Comparison of ENCODE assay signal across 25 cellular contexts in genomic region chr4:28518781-28519180, GRCh38.
DNase-seq lines count a peak whose midpoint lies in the region; ATAC-seq and TF ChIP-seq lines count a peak whose summit lies in the region.
"Had no signal": no experiment of that assay in that cellular context is flagged by ENCODE, and none has a peak within 500 bp of the region (broad histone marks: within the 10 kb centered on the region; RNA-seq: fewer than 3 reads in every experiment).

No MANE protein-coding gene starts in this region.

- H3K36me3 ChIP-seq in PC-3 (ENCODE audit: low read depth, low read length) (no peaks in the 10 kb centered on the region), mesenchymal stem cell (ENCODE audit: control insufficient read depth in 1 of 2, insufficient read depth in 2 of 2, low read depth in 1 of 2, low read length in 2 of 2) (no peaks in the 10 kb centered on the region)
- H3K36me3 ChIP-seq: esophagus muscularis mucosa, HAP-1, pancreas, right atrium auricular region, upper lobe of right lung had no signal

- H3K4me1 ChIP-seq in PC-3 (ENCODE audit: insufficient read depth, low read length) (no peaks in the 10 kb centered on the region), mesenchymal stem cell (ENCODE audit: control insufficient read depth, insufficient read depth, low read depth, low read length) (no peaks in the 10 kb centered on the region)
- H3K4me1 ChIP-seq: esophagus muscularis mucosa, pancreas, right atrium auricular region, upper lobe of right lung had no signal

- H3K14ac ChIP-seq in mesenchymal stem cell (ENCODE audit: low read length in 2 of 2) = no peak overlapping the region

- H3K9ac ChIP-seq in PC-3 (ENCODE audit: low read length) (no peak overlapping the region), mesenchymal stem cell (ENCODE audit: low read length) (no peak overlapping the region)

- POLR2A ChIA-PET in PC-3 (lab: Charles Lee; ENCODE audit: unreplicated experiment) = no interaction called here

- ATAC-seq in PC-3 = no peak
- ATAC-seq in HG03108 (IDR thresholded peaks at IDR 0.05; ENCODE audit: unreplicated experiment) = no peak
- ATAC-seq in GM19395 (IDR thresholded peaks at IDR 0.05; ENCODE audit: unreplicated experiment) = no peak
- ATAC-seq: natural killer cell treated with Interleukin-12 subunit alpha and Interleukin-12 subunit beta and Interleukin-15 and Interleukin-18, amount 100 ng/mL, for 72 hours; pancreas; Right ventricle myocardium inferior; upper lobe of right lung had no signal

- TF ChIP-seq CTCF in PC-3 (conservative IDR thresholded peaks at IDR 0.05; ENCODE audit: low read depth, low read length) (no peak), cardiac fibroblast (IDR thresholded peaks at IDR 0.05; ENCODE audit: low read depth, low read length) (no peak)

- H3K79me1 ChIP-seq in mesenchymal stem cell (replicated peaks; ENCODE audit: low read length, poor library complexity, severe bottlenecking) = no peaks in the 10 kb centered on the region

- DNase-seq in EL (peak; percentile 64), PC-3 (peak; percentile 23), cardiac fibroblast (ENCODE audit: low read depth in 2 of 2) (peak; percentile 3 to 77), mesenchymal stem cell (peak; percentile 12), SKM-1 treated with dmso at 0.1 percent for 144 hours (lab: John Stamatoyannopoulos, UW; ENCODE audit: unreplicated experiment) (no peak)
- no peak for DNase-seq in activated CD4-positive, alpha-beta T cell treated with anti-CD3 and anti-CD28 coated beads for 48 hours
- DNase-seq: activated CD4-positive, alpha-beta T cell treated with anti-CD3 and anti-CD28 coated beads for 1 hour; activated naive CD4-positive, alpha-beta T cell treated with anti-CD3 and anti-CD28 coated beads for 36 hours; activated T-cell treated with anti-CD3 and anti-CD28 coated beads, Interleukin-2, amount 50 U/mL, for 48 hours; aorta; effector CD8-positive, alpha-beta T cell; KG1; NCI-H1694 treated with DMSO at 0.1 percent for 48 hours; NCI-H69; pancreas; stimulated activated CD4-positive, alpha-beta T cell treated with anti-CD3 and anti-CD28 coated beads, Interleukin-15, amount 100 ng/mL, for 24 hours; upper lobe of right lung had no signal

- H4K8ac ChIP-seq in mesenchymal stem cell (ENCODE audit: low read length) = no peak overlapping the region

- H3K4me2 ChIP-seq in PC-3 (ENCODE audit: low read length) (no peak overlapping the region), mesenchymal stem cell (ENCODE audit: low read length, poor library complexity, severe bottlenecking) (no peak overlapping the region)

- intact Hi-C loops in PC-3 (cut with micrococcal nuclease) = no loop called here

- H2BK120ac ChIP-seq in mesenchymal stem cell (ENCODE audit: low read depth, low read length) = no peak overlapping the region

- no peak overlapping the region for H3K4ac ChIP-seq in mesenchymal stem cell (ENCODE audit: low read depth in 1 of 2, low read length in 2 of 2)

- no peak overlapping the region for H2AFZ ChIP-seq in PC-3 (ENCODE audit: low read length)
- H2AFZ ChIP-seq in mesenchymal stem cell (ENCODE audit: low read depth, low read length) = no peak overlapping the region

- H4K20me1 ChIP-seq in PC-3 (ENCODE audit: low read length) = no peaks in the 10 kb centered on the region

- no peak overlapping the region for H3K23ac ChIP-seq in mesenchymal stem cell (ENCODE audit: low read length in 2 of 2)

- H2BK5ac ChIP-seq in mesenchymal stem cell (ENCODE audit: low read depth, low read length, poor library complexity, severe bottlenecking) = no peak overlapping the region

- H3K27me3 ChIP-seq in PC-3 (ENCODE audit: low read length) (no peaks in the 10 kb centered on the region), mesenchymal stem cell (ENCODE audit: control insufficient read depth in 1 of 2, insufficient read depth in 1 of 2, low read length in 2 of 2) (no peaks in the 10 kb centered on the region)
- H3K27me3 ChIP-seq: esophagus muscularis mucosa, pancreas, right atrium auricular region, upper lobe of right lung had no signal

- CTCF ChIA-PET in PC-3 (lab: Charles Lee) = no interaction called here

- no peaks in the 10 kb centered on the region for H3F3A ChIP-seq in PC-3 (ENCODE audit: low read length, unreplicated experiment)

- H3K18ac ChIP-seq in mesenchymal stem cell (ENCODE audit: low read depth in 1 of 2, low read length in 2 of 2) = no peak overlapping the region

- no peak overlapping the region for H2BK15ac ChIP-seq in mesenchymal stem cell (ENCODE audit: low read depth, poor library complexity, severe bottlenecking)

- H3K4me3 ChIP-seq in PC-3 (ENCODE audit: low read length) (no peak overlapping the region), cardiac fibroblast (replicated peaks in 1 of 2; ENCODE audit: low read depth in 2 of 2, low read length in 2 of 2) (no peak overlapping the region), mesenchymal stem cell (ENCODE audit: insufficient read depth in 1 of 2, low read depth in 1 of 2, low read length in 2 of 2) (no peak overlapping the region)
- H3K4me3 ChIP-seq: esophagus muscularis mucosa, HAP-1, pancreas, right atrium auricular region, upper lobe of right lung had no signal

- H3K27ac ChIP-seq in PC-3 (ENCODE audit: low read length) = no peak overlapping the region
- H3K27ac ChIP-seq in mesenchymal stem cell (ENCODE audit: low read length, poor library complexity, severe bottlenecking) = no peak overlapping the region
- H3K27ac ChIP-seq: C4-2B, esophagus muscularis mucosa, pancreas, right atrium auricular region, upper lobe of right lung had no signal

- no peaks in the 10 kb centered on the region for H3K9me3 ChIP-seq in PC-3 (ENCODE audit: low read length)
- H3K9me3 ChIP-seq in mesenchymal stem cell (ENCODE audit: control insufficient read depth, low read length) = no peaks in the 10 kb centered on the region
- H3K9me3 ChIP-seq: esophagus muscularis mucosa, HAP-1, pancreas, right atrium auricular region, upper lobe of right lung had no signal

- no peak overlapping the region for H2AK5ac ChIP-seq in mesenchymal stem cell (ENCODE audit: low read length, severe bottlenecking)

- H4K91ac ChIP-seq in mesenchymal stem cell (ENCODE audit: low read length) = no peak overlapping the region

- H3K79me2 ChIP-seq in PC-3 (ENCODE audit: low read length) = no peaks in the 10 kb centered on the region

- no peak overlapping the region for H2BK12ac ChIP-seq in mesenchymal stem cell (ENCODE audit: low read length in 2 of 2)

- no TSS peak for BruUV-seq in PC-3 (replicated peaks; lab: Mats Ljungman, UMichigan)

- H3K9me2 ChIP-seq in PC-3 (replicated peaks; ENCODE audit: low read length) = no peaks in the 10 kb centered on the region

Comparison
In these comparisons a context has a peak if more than half of its experiments do, and no peak if none do; other contexts are left out.
1. DNase-seq: peak in EL (single experiment), PC-3 (single experiment), cardiac fibroblast (2 of 2) and mesenchymal stem cell (single experiment); none in SKM-1 treated with dmso at 0.1 percent for 144 hours (single experiment) and activated CD4-positive, alpha-beta T cell treated with anti-CD3 and anti-CD28 coated beads for 48 hours (single experiment).